Comparison of ENCODE assay signal across 1 cellular context in the genomic region with DNA sequence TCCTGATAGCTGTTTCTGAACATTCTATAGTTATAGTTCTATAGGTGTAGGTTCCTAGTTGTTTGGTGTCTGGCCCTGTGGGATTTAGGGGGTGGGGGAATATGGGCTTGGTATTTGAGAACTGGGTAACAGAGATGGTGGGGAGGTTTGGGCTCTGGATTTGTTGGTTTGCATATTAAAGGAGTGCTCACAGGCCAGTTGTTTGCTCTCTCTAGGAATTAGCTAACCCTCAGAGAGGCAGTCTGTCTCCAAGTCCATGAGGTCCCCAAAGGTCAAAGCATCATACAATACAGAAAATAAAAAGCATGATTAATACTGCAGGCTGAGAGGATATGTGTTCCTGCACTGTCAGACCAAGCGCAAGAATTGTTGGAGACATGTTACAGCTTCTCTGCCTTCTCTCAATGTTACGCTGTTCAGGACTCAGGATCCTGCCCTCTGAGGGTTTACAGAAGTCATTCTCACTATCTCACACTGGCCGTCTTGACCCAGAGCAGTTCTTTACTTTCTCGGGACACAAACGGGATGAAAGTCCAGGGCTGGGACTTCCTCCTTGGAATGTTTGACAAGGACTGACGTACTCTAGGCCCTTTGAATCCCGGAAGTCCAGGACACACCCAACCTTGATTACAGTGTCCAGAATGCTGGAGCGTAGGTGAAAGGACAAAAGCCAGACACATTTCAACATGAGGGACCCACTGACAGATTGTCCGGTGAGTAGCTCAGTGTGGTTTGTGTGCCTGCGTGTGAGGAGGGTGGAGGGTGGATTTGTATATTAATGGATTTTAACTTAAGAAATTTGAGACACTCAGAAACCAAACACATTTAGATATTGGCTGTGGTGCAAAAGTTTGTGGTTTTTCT.
TF ChIP-seq lines count a peak whose summit lies in the region.

A gene with protein sequence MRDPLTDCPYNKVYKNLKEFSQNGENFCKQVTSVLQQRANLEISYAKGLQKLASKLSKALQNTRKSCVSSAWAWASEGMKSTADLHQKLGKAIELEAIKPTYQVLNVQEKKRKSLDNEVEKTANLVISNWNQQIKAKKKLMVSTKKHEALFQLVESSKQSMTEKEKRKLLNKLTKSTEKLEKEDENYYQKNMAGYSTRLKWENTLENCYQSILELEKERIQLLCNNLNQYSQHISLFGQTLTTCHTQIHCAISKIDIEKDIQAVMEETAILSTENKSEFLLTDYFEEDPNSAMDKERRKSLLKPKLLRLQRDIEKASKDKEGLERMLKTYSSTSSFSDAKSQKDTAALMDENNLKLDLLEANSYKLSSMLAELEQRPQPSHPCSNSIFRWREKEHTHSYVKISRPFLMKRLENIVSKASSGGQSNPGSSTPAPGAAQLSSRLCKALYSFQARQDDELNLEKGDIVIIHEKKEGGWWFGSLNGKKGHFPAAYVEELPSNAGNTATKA (plus strand): TSS at position 677 of the 864 bp plus-strand sequence. CDS start 10 bp downstream, at position 687.

TF ChIP-seq in H1, 55 proteins besides CTCF, POLR2A, EP300 and RAD21:
- no peak for TF ChIP-seq RBBP5 (IDR thresholded peaks at IDR 0.05; ENCODE audit: borderline replicate concordance, low read depth, low read length)
- TF ChIP-seq TAF1 (IDR thresholded peaks at IDR 0.05; ENCODE audit: low read depth, low read length) = no peak
- TF ChIP-seq CBX5 (IDR thresholded peaks at IDR 0.05; ENCODE audit: low read depth, low read length) = no peak
- no peak for TF ChIP-seq TAF7 (optimal IDR thresholded peaks at IDR 0.05; ENCODE audit: borderline replicate concordance, low read depth, low read length)
- no peak for TF ChIP-seq PHF8 (conservative IDR thresholded peaks at IDR 0.05; ENCODE audit: low read depth, low read length)
- TF ChIP-seq ZNF274 (IDR thresholded peaks at IDR 0.05; ENCODE audit: borderline replicate concordance, extremely low read depth, low read length) = no peak
- TF ChIP-seq, protein P1, sequence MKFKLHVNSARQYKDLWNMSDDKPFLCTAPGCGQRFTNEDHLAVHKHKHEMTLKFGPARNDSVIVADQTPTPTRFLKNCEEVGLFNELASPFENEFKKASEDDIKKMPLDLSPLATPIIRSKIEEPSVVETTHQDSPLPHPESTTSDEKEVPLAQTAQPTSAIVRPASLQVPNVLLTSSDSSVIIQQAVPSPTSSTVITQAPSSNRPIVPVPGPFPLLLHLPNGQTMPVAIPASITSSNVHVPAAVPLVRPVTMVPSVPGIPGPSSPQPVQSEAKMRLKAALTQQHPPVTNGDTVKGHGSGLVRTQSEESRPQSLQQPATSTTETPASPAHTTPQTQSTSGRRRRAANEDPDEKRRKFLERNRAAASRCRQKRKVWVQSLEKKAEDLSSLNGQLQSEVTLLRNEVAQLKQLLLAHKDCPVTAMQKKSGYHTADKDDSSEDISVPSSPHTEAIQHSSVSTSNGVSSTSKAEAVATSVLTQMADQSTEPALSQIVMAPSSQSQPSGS (IDR thresholded peaks at IDR 0.05; ENCODE audit: low read length) = no peak
- no peak for TF ChIP-seq CTBP2 (IDR thresholded peaks at IDR 0.05; ENCODE audit: borderline replicate concordance, insufficient read depth, insufficient read length, low read length)
- TF ChIP-seq SP1 (IDR thresholded peaks at IDR 0.05; ENCODE audit: low read depth, low read length) = no peak
- TF ChIP-seq EGR1 (IDR thresholded peaks at IDR 0.05; ENCODE audit: borderline replicate concordance, low read depth, low read length) = no peak
- no peak for TF ChIP-seq KDM5A (IDR thresholded peaks at IDR 0.05; ENCODE audit: low read length)
- TF ChIP-seq NRF1 (IDR thresholded peaks at IDR 0.05; ENCODE audit: low read depth, low read length) = no peak
- no peak for TF ChIP-seq SRF (IDR thresholded peaks at IDR 0.05; ENCODE audit: low read depth, low read length)
- TF ChIP-seq, protein P2, sequence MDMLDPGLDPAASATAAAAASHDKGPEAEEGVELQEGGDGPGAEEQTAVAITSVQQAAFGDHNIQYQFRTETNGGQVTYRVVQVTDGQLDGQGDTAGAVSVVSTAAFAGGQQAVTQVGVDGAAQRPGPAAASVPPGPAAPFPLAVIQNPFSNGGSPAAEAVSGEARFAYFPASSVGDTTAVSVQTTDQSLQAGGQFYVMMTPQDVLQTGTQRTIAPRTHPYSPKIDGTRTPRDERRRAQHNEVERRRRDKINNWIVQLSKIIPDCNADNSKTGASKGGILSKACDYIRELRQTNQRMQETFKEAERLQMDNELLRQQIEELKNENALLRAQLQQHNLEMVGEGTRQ (IDR thresholded peaks at IDR 0.05; ENCODE audit: low read length) = no peak
- TF ChIP-seq TCF12 (IDR thresholded peaks at IDR 0.05; ENCODE audit: low read depth, low read length) = no peak
- no peak for TF ChIP-seq KDM4A (IDR thresholded peaks at IDR 0.05; ENCODE audit: low read depth, low read length, severe bottlenecking)
- no peak for TF ChIP-seq RNF2 (IDR thresholded peaks at IDR 0.05; ENCODE audit: borderline replicate concordance, low read depth, low read length, missing control alignments, poor library complexity, severe bottlenecking)
- TF ChIP-seq NANOG (IDR thresholded peaks at IDR 0.05; ENCODE audit: insufficient read depth, low read depth, low read length, poor library complexity, severe bottlenecking) = no peak
- no peak for TF ChIP-seq HDAC6 (IDR thresholded peaks at IDR 0.05; ENCODE audit: low read depth, low read length)
TF ChIP-seq in H1: peak in this region for 0.
